9 cellular contexts compared by ENCODE assay signal in the genomic region with DNA sequence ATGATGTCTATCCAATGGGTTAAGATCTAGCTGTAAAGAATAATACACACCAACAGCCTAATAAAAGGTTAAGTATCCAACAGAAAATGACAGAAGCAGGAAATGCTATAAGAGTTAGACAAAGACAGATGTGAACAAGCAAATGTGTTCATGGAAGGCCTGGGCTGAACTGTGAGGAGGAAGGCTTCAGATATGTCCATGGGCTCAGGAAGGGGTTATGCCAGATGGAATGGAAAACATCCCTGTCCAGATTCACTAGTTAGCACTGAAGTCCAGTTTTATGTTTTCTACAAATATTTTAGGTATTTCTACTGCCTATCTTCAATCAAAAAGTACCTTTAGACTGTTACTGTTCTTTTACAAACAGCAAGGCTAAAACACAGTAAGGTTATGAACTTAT.
DNase-seq lines count a peak whose midpoint lies in the region; ATAC-seq and TF ChIP-seq lines count a peak whose summit lies in the region.
"Had no signal": no experiment of that assay in that cellular context is flagged by ENCODE, and none has a peak within 500 bp of the region (broad histone marks: within the 10 kb centered on the region; RNA-seq: fewer than 3 reads in every experiment).

No MANE protein-coding gene starts in this region.

- peak overlapping the region; percentile 71 for H3K27ac ChIP-seq in ACC112 (ENCODE audit: low read depth, low read length)
- H3K27ac ChIP-seq in HEK293 (ENCODE audit: extremely low read depth, low read depth, low read length), result no peak overlapping the region; the same call in 1 of the 2 replicates
- peak overlapping the region; percentile 76 for H3K27ac ChIP-seq in brain microvascular endothelial cell
- peak overlapping the region; percentile 14 for H3K27ac ChIP-seq in muscle layer of colon (ENCODE audit: low read depth, low read length)
- H3K27ac ChIP-seq: pancreas had no signal

- H3K4me1 ChIP-seq in ACC112 (ENCODE audit: control insufficient read depth, insufficient read depth, low read length, unreplicated experiment) (peaks cover 21% of the 10 kb centered on the region), HEK293 (ENCODE audit: control insufficient read depth, insufficient read depth, low read length) (peaks cover 11% of the 10 kb centered on the region; the same call in 1 of the 2 replicates), muscle layer of colon (ENCODE audit: insufficient read depth, low read length) (peaks cover 55% of the 10 kb centered on the region)

- POLR2A ChIA-PET in HEK293 (lab: Yijun Ruan, JAX), result no interaction called here

- H3K9me3 ChIP-seq in HEK293 (ENCODE audit: control insufficient read depth, insufficient read depth, low read depth, low read length), result no peaks in the 10 kb centered on the region
- no peaks in the 10 kb centered on the region for H3K9me3 ChIP-seq in muscle layer of colon (ENCODE audit: low read length)
- H3K9me3 ChIP-seq: pancreas had no signal

- no peaks in the 10 kb centered on the region for H3K79me2 ChIP-seq in ACC112 (ENCODE audit: control insufficient read depth, insufficient read depth, low read length, unreplicated experiment)

- CTCF ChIA-PET in HEK293 (lab: Yijun Ruan, JAX), result interaction anchor here (0.6 to 1.3 kb wide), 3 partner anchors 9 to 1953 kb away, joined by 3 to 6 read pairs (median 3); no protein-coding TSS in a partner anchor

- no peak for TF ChIP-seq CTCF in HEK293 (tag by site-specific recombination; IDR thresholded peaks at IDR 0.05)
- no peak for TF ChIP-seq CTCF in brain microvascular endothelial cell (IDR thresholded peaks at IDR 0.05; ENCODE audit: low read depth, low read length, missing control alignments)

- H3K36me3 ChIP-seq in ACC112 (ENCODE audit: insufficient read depth, low read length) (peaks cover 50% of the 10 kb centered on the region), HEK293 (ENCODE audit: control insufficient read depth in 2 of 2, insufficient read depth in 1 of 2, low read length in 2 of 2) (peaks cover 0 to 43% of the 10 kb centered on the region in 2 experiments; a peak in 1 of 3 replicates), brain microvascular endothelial cell (replicated peaks) (peaks cover 52% of the 10 kb centered on the region), muscle layer of colon (ENCODE audit: insufficient read depth, low read length) (peaks cover 31% of the 10 kb centered on the region)

- no peak overlapping the region for H3K9ac ChIP-seq in muscle layer of colon (ENCODE audit: low read length)

- in situ Hi-C loops in brain microvascular endothelial cell (cut with HindIII; ENCODE audit: low pct_ligation_motif_present, low sequenced_read_pairs), result no loop called here

- ATAC-seq in HG03139 (IDR thresholded peaks at IDR 0.05; ENCODE audit: unreplicated experiment), result no peak

- H2AFZ ChIP-seq in ACC112 (ENCODE audit: low read length, unreplicated experiment), result no peak overlapping the region

- H3K4me3 ChIP-seq in ACC112 (ENCODE audit: low read depth, low read length) (no peak overlapping the region), HEK293 (ENCODE audit: low read depth, low read length) (no peak overlapping the region), brain microvascular endothelial cell (ENCODE audit: low read depth, low read length) (no peak overlapping the region), muscle layer of colon (ENCODE audit: low read depth in 1 of 2, low read length in 2 of 2) (no peak overlapping the region)
- H3K4me3 ChIP-seq: pancreas had no signal

- H3K27me3 ChIP-seq in ACC112 (ENCODE audit: insufficient read depth, low read length) (no peaks in the 10 kb centered on the region), brain microvascular endothelial cell (replicated peaks) (no peaks in the 10 kb centered on the region), muscle layer of colon (ENCODE audit: control insufficient read depth in 1 of 2, insufficient read depth in 2 of 2, low read length in 2 of 2) (no peaks in the 10 kb centered on the region)
- H3K27me3 ChIP-seq: pancreas had no signal

- DNase-seq in brain microvascular endothelial cell (peak; percentile 21), DMS53 treated with DMSO at 0.1 percent for 48 hours (lab: John Stamatoyannopoulos, UW; ENCODE audit: unreplicated experiment) (no peak), GDM1 (lab: John Stamatoyannopoulos, UW) (no peak), CD1c-positive myeloid dendritic cell (ENCODE audit: extremely low spot score) (no peak)
- DNase-seq: pancreas had no signal

TF ChIP-seq in HEK293, 187 proteins besides CTCF, POLR2A, EP300 and RAD21:
- TF ChIP-seq ZNF433 (tag by site-specific recombination; IDR thresholded peaks at IDR 0.05; ENCODE audit: low read depth) (no peak), ZNF600 (tag by site-specific recombination; IDR thresholded peaks at IDR 0.05) (0 out of 2 replicates have a peak, but pooled peaks have one; percentile 12)
